In the genomic region with DNA sequence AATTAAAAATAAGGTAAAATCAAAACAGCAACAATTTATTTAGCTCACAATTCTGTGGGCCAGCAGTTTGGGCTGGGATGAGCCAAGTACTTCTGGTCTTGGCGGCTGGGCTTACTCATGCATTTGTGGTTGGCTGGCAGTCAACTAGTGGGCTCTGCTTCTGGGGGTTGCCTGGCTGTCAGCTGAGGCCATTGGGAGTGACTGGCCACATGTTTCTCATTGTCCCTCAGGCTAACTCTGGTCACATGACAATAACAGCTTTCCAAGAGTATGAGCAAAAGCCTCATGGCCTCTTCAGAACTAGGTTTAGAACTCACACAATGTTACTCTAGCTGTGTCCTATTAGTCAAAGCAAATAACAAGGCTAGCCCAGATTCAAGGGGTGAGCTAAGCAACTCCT, we compare ENCODE assay signal across 10 cellular contexts. TPM values are rescaled to one million over a fixed set of nuclear protein-coding genes. Genes with fewer than 3 reads are reported as not detected.
DNase-seq lines count a peak whose midpoint lies in the region; ATAC-seq and TF ChIP-seq lines count a peak whose summit lies in the region.
"Had no signal": no experiment of that assay in that cellular context is flagged by ENCODE, and none has a peak within 500 bp of the region (broad histone marks: within the 10 kb centered on the region; RNA-seq: fewer than 3 reads in every experiment).

No MANE protein-coding gene starts in this region.

- H3K27me3 Mint-ChIP-seq in effector memory CD8-positive, alpha-beta T cell, result peaks cover 38 to 48% of the 10 kb centered on the region in 2 donors

- no peaks in the 10 kb centered on the region for H3K9me3 Mint-ChIP-seq in effector memory CD8-positive, alpha-beta T cell
- H3K9me3 Mint-ChIP-seq: activated B cell treated with CpG ODN at 0.5 μM for 24 hours had no signal

- H3K36me3 Mint-ChIP-seq in effector memory CD8-positive, alpha-beta T cell (ENCODE audit: insufficient read depth), result no peaks in the 10 kb centered on the region

- peak overlapping the region in 1 of 2 donors; percentile 38 for H3K27ac Mint-ChIP-seq in effector memory CD8-positive, alpha-beta T cell
- H3K27ac Mint-ChIP-seq: activated B cell treated with CpG ODN at 0.5 μM for 24 hours had no signal

- H3K4me3 ChIP-seq in GM12864 (ENCODE audit: low read depth, low read length) (no peak overlapping the region; the same call in 1 of the 2 replicates), NB4 (ENCODE audit: low read depth, low read length) (no peak overlapping the region)

- no peak overlapping the region for H3K4me3 Mint-ChIP-seq in effector memory CD8-positive, alpha-beta T cell
- H3K4me3 Mint-ChIP-seq: activated B cell treated with CpG ODN at 0.5 μM for 24 hours had no signal

- DNase-seq in GM12864 (ENCODE audit: low read depth) (peak; percentile 3), NB4 (ENCODE audit: low read depth) (peak; percentile 15), sciatic nerve (ENCODE audit: low spot score) (peak; percentile 72), middle frontal gyrus (ENCODE audit: extremely low spot score, low spot score) (no peak), GM13977 (ENCODE audit: low spot score) (no peak)
- no peak for DNase-seq in effector memory CD8-positive, alpha-beta T cell
- DNase-seq: activated B cell treated with CpG ODN at 0.5 μM for 24 hours had no signal

- intact Hi-C loops in sciatic nerve (cut with DNase I), result no loop called here

- no peak for TF ChIP-seq CTCF in GM12864 (IDR thresholded peaks at IDR 0.05; ENCODE audit: low read depth, low read length, missing control alignments)
- TF ChIP-seq CTCF in NB4 (IDR thresholded peaks at IDR 0.05; ENCODE audit: low read depth, low read length), result no peak
- no peak for TF ChIP-seq CTCF in GM13977 (IDR thresholded peaks at IDR 0.05; ENCODE audit: extremely low read depth, insufficient read depth, missing control alignments)

- no peak for TF ChIP-seq POLR2A in NB4 (IDR thresholded peaks at IDR 0.05; ENCODE audit: extremely low read depth, insufficient read length)

- peaks cover 8 to 10% of the 10 kb centered on the region in 2 donors for H3K4me1 Mint-ChIP-seq in effector memory CD8-positive, alpha-beta T cell (ENCODE audit: low read depth in 2 of 2)

- in situ Hi-C loops in GM13977 (cut with MboI; ENCODE audit: low pct_unique_long_range_greater_than_20kb, low sequenced_read_pairs, unreplicated experiment), result no loop called here

- ATAC-seq in effector memory CD8-positive, alpha-beta T cell (replicated peaks), result peak; percentile 17
- peak; percentile 99 for ATAC-seq in sciatic nerve
- ATAC-seq in HG03439 (IDR thresholded peaks at IDR 0.05; ENCODE audit: unreplicated experiment), result no peak
- no peak for ATAC-seq in HG03457 (IDR thresholded peaks at IDR 0.05; ENCODE audit: unreplicated experiment)
- ATAC-seq: left colon had no signal

RNA-seq across cellular contexts. Expression of a gene that starts 15.6 kb away (rescaled TPM):
- not detected for total RNA-seq in sciatic nerve
- total RNA-seq: activated B cell treated with CpG ODN at 0.5 μM for 24 hours, left colon had no signal

RNA-seq across cellular contexts. Expression of a gene that starts 47.6 kb away (rescaled TPM):
- total RNA-seq in sciatic nerve, result 3.3 TPM

Comparison
In these comparisons a context has a peak if more than half of its experiments do, and no peak if none do; other contexts are left out.
1. DNase-seq: peak in GM12864 (single experiment), NB4 (single experiment) and sciatic nerve (single experiment); none in effector memory CD8-positive, alpha-beta T cell (0 of 3), middle frontal gyrus (single experiment) and GM13977 (single experiment).
2. ATAC-seq: peak in effector memory CD8-positive, alpha-beta T cell (single experiment) and sciatic nerve (single experiment); none in HG03439 (single experiment) and HG03457 (single experiment).